Comparison of ENCODE assay signal across 19 cellular contexts in the genomic region with DNA sequence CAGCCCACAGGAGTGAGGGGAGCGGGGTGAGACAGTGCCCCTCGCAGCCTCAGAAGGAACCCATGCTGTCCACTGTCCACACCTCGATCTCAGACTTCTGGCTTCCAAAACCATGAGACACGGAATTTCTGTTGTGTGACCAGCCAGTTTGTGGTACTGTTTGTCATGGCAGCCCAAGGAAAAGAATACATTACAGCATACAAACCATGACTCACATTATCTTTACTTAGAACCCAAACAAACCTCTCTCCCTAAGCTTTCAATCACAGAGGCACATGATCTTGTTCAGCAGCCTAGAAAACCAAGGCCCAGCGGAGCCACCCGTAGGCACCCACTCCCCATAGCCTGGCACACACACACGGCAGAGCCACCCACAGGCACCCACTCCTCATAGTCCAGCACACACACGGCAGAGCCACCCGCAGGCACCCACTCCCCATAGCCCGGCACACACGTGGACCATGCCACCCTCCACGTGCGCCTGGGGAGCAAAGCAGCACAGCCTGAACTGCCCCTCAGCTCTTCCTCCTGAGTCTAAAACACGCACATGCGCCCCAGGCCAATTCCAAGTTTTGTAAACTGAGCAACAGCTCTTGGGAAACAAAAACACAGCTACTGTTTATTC. TPM values are rescaled to one million over a fixed set of nuclear protein-coding genes. Genes with fewer than 3 reads are reported as not detected.
DNase-seq lines count a peak whose midpoint lies in the region; ATAC-seq and TF ChIP-seq lines count a peak whose summit lies in the region.
"Had no signal": no experiment of that assay in that cellular context is flagged by ENCODE, and none has a peak within 500 bp of the region (broad histone marks: within the 10 kb centered on the region; RNA-seq: fewer than 3 reads in every experiment).

No MANE protein-coding gene starts in this region.

- no peaks in the 10 kb centered on the region for H3K36me3 ChIP-seq in naive thymus-derived CD4-positive, alpha-beta T cell (ENCODE audit: control insufficient read depth in 2 of 3, insufficient read depth in 3 of 3, low read length in 3 of 3)
- H3K36me3 ChIP-seq: gastroesophageal sphincter had no signal

- no peak overlapping the region for H3K4me3 Mint-ChIP-seq in nephron progenitor cell
- no peak overlapping the region for H3K4me3 Mint-ChIP-seq in naive thymus-derived CD4-positive, alpha-beta T cell
- H3K4me3 Mint-ChIP-seq: dendritic cell treated with granulocyte-macrophage colony-stimulating factor and Interleukin-4, amounts not matched to agents 40 ng/mL and 50 ng/mL, for 4 days; naive B cell; T-helper 17 cell had no signal

- no peak overlapping the region for H3K27ac ChIP-seq in naive thymus-derived CD4-positive, alpha-beta T cell (ENCODE audit: low read depth, low read length)
- H3K27ac ChIP-seq: body of pancreas, gastroesophageal sphincter had no signal

- H3K27ac Mint-ChIP-seq in nephron progenitor cell: peak overlapping the region; percentile 29
- peak overlapping the region in 1 of 9 donors; percentile 59 for H3K27ac Mint-ChIP-seq in naive thymus-derived CD4-positive, alpha-beta T cell
- H3K27ac Mint-ChIP-seq: dendritic cell treated with granulocyte-macrophage colony-stimulating factor and Interleukin-4, amounts not matched to agents 40 ng/mL and 50 ng/mL, for 4 days; naive B cell; T-helper 17 cell had no signal

- POLR2A ChIA-PET in naive thymus-derived CD4-positive, alpha-beta T cell (lab: Charles Lee): no interaction called here

- DNase-seq in AG08396 (ENCODE audit: low spot score) (peak; percentile 61), ELR (ENCODE audit: low read depth) (peak; percentile 4), SW480 (ENCODE audit: low spot score) (peak; percentile 23), nephron progenitor cell (no peak), NCI-H1694 treated with DMSO at 0.1 percent for 48 hours (lab: John Stamatoyannopoulos, UW) (no peak)
- no peak for DNase-seq in naive thymus-derived CD4-positive, alpha-beta T cell
- DNase-seq: activated CD4-positive, CD25-positive, alpha-beta regulatory T cell treated with anti-CD3 and anti-CD28 coated beads, Interleukin-2, amount 50 U/mL, for 72 hours; activated naive CD4-positive, alpha-beta T cell treated with anti-CD3 and anti-CD28 coated beads, Interleukin-2, amount 50 U/mL, for 16 hours; AML-193; body of pancreas; naive B cell; SHP77; T-helper 17 cell had no signal

- peaks cover 33% of the 10 kb centered on the region for H3K27me3 Mint-ChIP-seq in nephron progenitor cell (ENCODE audit: low read depth, poor library complexity)
- H3K27me3 Mint-ChIP-seq in naive thymus-derived CD4-positive, alpha-beta T cell: peaks cover 0 to 7% (median 4%) of the 10 kb centered on the region in 5 donors

- H3K4me1 ChIP-seq in naive thymus-derived CD4-positive, alpha-beta T cell (ENCODE audit: control insufficient read depth in 2 of 2, insufficient read depth in 2 of 2, low read length in 2 of 2): no peaks in the 10 kb centered on the region
- H3K4me1 ChIP-seq: body of pancreas, gastroesophageal sphincter had no signal

- peaks cover 4% of the 10 kb centered on the region for H3K36me3 Mint-ChIP-seq in nephron progenitor cell (ENCODE audit: low read depth)
- peaks cover 0 to 7% (median 4%) of the 10 kb centered on the region in 5 donors for H3K36me3 Mint-ChIP-seq in naive thymus-derived CD4-positive, alpha-beta T cell

- H3K27me3 ChIP-seq in naive thymus-derived CD4-positive, alpha-beta T cell (ENCODE audit: control insufficient read depth in 2 of 2, insufficient read depth in 2 of 2, low read length in 2 of 2): no peaks in the 10 kb centered on the region

- H3K9me3 Mint-ChIP-seq in nephron progenitor cell: peaks cover 62% of the 10 kb centered on the region
- H3K9me3 Mint-ChIP-seq in naive thymus-derived CD4-positive, alpha-beta T cell: peaks cover 0 to 37% (median 16%) of the 10 kb centered on the region in 11 donors

- TF ChIP-seq CTCF in nephron progenitor cell (IDR thresholded peaks at IDR 0.05): no peak

- H3K9me3 ChIP-seq in naive thymus-derived CD4-positive, alpha-beta T cell (ENCODE audit: control insufficient read depth in 2 of 3, low read length in 3 of 3): peaks cover 0 to 8% (median 0%) of the 10 kb centered on the region in 3 experiments

- ATAC-seq in HG03135 (IDR thresholded peaks at IDR 0.05; ENCODE audit: unreplicated experiment): no peak
- no peak for ATAC-seq in naive thymus-derived CD4-positive, alpha-beta T cell
- ATAC-seq: body of pancreas, gastroesophageal sphincter, T-helper 17 cell had no signal

- intact Hi-C loops in naive thymus-derived CD4-positive, alpha-beta T cell (cut with micrococcal nuclease): loop anchor here in 1 of 2 donors (1.0 kb wide), 1 partner anchor 19 kb away; the partner anchor contains the start of gene KRTAP10-6

- H3K4me3 ChIP-seq in naive thymus-derived CD4-positive, alpha-beta T cell (ENCODE audit: low read length): no peak overlapping the region
- H3K4me3 ChIP-seq: body of pancreas, gastroesophageal sphincter had no signal

- CTCF ChIA-PET in naive thymus-derived CD4-positive, alpha-beta T cell (lab: Charles Lee): interaction anchor here (0.6 kb wide), 1 partner anchor 56 kb away, joined by 4 read pairs; no protein-coding TSS in a partner anchor

- peaks cover 14% of the 10 kb centered on the region for H3K4me1 Mint-ChIP-seq in nephron progenitor cell
- H3K4me1 Mint-ChIP-seq in naive thymus-derived CD4-positive, alpha-beta T cell: peaks cover 0 to 15% (median 5%) of the 10 kb centered on the region in 7 donors

RNA-seq across cellular contexts. Expression of gene KRTAP10-4, which starts 0.5 kb away (rescaled TPM):
- total RNA-seq in naive thymus-derived CD4-positive, alpha-beta T cell: not detected
- polyA plus RNA-seq in naive thymus-derived CD4-positive, alpha-beta T cell: not detected
- total RNA-seq: body of pancreas, epithelial cell of proximal tubule, gastroesophageal sphincter, renal cortical epithelial cell, subcutaneous adipose tissue, T-helper 17 cell had no signal

RNA-seq across cellular contexts. Expression of gene KRTAP10-5, which starts 7.3 kb away (rescaled TPM):
- total RNA-seq in naive thymus-derived CD4-positive, alpha-beta T cell: not detected
- not detected for polyA plus RNA-seq in naive thymus-derived CD4-positive, alpha-beta T cell
- total RNA-seq: body of pancreas, epithelial cell of proximal tubule, gastroesophageal sphincter, renal cortical epithelial cell, subcutaneous adipose tissue, T-helper 17 cell had no signal

RNA-seq across cellular contexts. Expression of gene KRTAP10-3, which starts 14.5 kb away (rescaled TPM):
- total RNA-seq in naive thymus-derived CD4-positive, alpha-beta T cell: not detected
- not detected for polyA plus RNA-seq in naive thymus-derived CD4-positive, alpha-beta T cell
- total RNA-seq: body of pancreas, epithelial cell of proximal tubule, gastroesophageal sphincter, renal cortical epithelial cell, subcutaneous adipose tissue, T-helper 17 cell had no signal

RNA-seq across cellular contexts. Expression of gene KRTAP10-6, which starts 19.2 kb away (rescaled TPM):
- not detected for total RNA-seq in naive thymus-derived CD4-positive, alpha-beta T cell
- not detected for polyA plus RNA-seq in naive thymus-derived CD4-positive, alpha-beta T cell
- total RNA-seq: body of pancreas, epithelial cell of proximal tubule, gastroesophageal sphincter, renal cortical epithelial cell, subcutaneous adipose tissue, T-helper 17 cell had no signal

RNA-seq across cellular contexts. Expression of gene KRTAP10-2, which starts 21.8 kb away (rescaled TPM):
- not detected for total RNA-seq in naive thymus-derived CD4-positive, alpha-beta T cell
- polyA plus RNA-seq in naive thymus-derived CD4-positive, alpha-beta T cell: not detected
- total RNA-seq: body of pancreas, epithelial cell of proximal tubule, gastroesophageal sphincter, renal cortical epithelial cell, subcutaneous adipose tissue, T-helper 17 cell had no signal

Comparison
In these comparisons a context has a peak if more than half of its experiments do, and no peak if none do; other contexts are left out.
1. DNase-seq: peak in AG08396 (single experiment), ELR (single experiment) and SW480 (single experiment); none in nephron progenitor cell (single experiment), NCI-H1694 treated with DMSO at 0.1 percent for 48 hours (single experiment) and naive thymus-derived CD4-positive, alpha-beta T cell (0 of 9).